Comparison of ENCODE assay signal across 17 cellular contexts in genomic region chr19:30358821-30359580, GRCh38. TPM values are rescaled to one million over a fixed set of nuclear protein-coding genes. Genes with fewer than 3 reads are reported as not detected.
DNase-seq lines count a peak whose midpoint lies in the region; ATAC-seq, FAIRE-seq and TF ChIP-seq lines count a peak whose summit lies in the region.
"Had no signal": no experiment of that assay in that cellular context is flagged by ENCODE, and none has a peak within 500 bp of the region (broad histone marks: within the 10 kb centered on the region; RNA-seq: fewer than 3 reads in every experiment).

No MANE protein-coding gene starts in this region.

- H3K9me3 Mint-ChIP-seq in GM23338 (peaks cover 5% of the 10 kb centered on the region; the same call in 1 of the 3 replicates), osteocyte (ENCODE audit: unreplicated experiment) (peaks cover 11% of the 10 kb centered on the region)
- H3K9me3 Mint-ChIP-seq in activated CD4-positive, alpha-beta T cell treated with anti-CD3 and anti-CD28 coated beads for 36 hours (ENCODE audit: low read depth) = no peaks in the 10 kb centered on the region

- H3K4me2 ChIP-seq in GM23338 (no peak overlapping the region), H1 (ENCODE audit: insufficient read depth in 1 of 2, low read depth in 2 of 2, low read length in 2 of 2) (no peak overlapping the region)

- no peak for TF ChIP-seq EP300 in H1 (IDR thresholded peaks at IDR 0.05; ENCODE audit: borderline replicate concordance in 1 of 2, low read depth in 2 of 2, low read length in 2 of 2)

- H3K36me3 Mint-ChIP-seq in GM23338 (ENCODE audit: low read depth) = no peaks in the 10 kb centered on the region; the same call in 2 of the 3 replicates
- no peaks in the 10 kb centered on the region for H3K36me3 Mint-ChIP-seq in osteocyte (ENCODE audit: unreplicated experiment)
- H3K36me3 Mint-ChIP-seq in activated CD4-positive, alpha-beta T cell treated with anti-CD3 and anti-CD28 coated beads for 36 hours (ENCODE audit: low read depth) = no peaks in the 10 kb centered on the region
- H3K36me3 Mint-ChIP-seq: CD4-positive, CD25-positive, alpha-beta regulatory T cell had no signal

- H3K27me3 ChIP-seq in GM23338 (ENCODE audit: insufficient read depth) (no peaks in the 10 kb centered on the region), H1 (replicated peaks in 1 of 4; ENCODE audit: control insufficient read depth in 3 of 4, extremely low read depth in 1 of 4, insufficient read depth in 3 of 4, low read length in 3 of 4) (no peaks in the 10 kb centered on the region)

- peak overlapping the region; percentile 85; the same call in 1 of the 2 replicates for H2BK12ac ChIP-seq in H1 (ENCODE audit: low read depth, low read length)

- no peak overlapping the region for H3K9ac ChIP-seq in H1 (replicated peaks in 1 of 4; ENCODE audit: extremely low read depth in 1 of 4, low read depth in 3 of 4, low read length in 3 of 4)
- H3K9ac ChIP-seq: BLaER1 treated with 17β-estradiol and CSF1 and Interleukin-3, amounts not matched to agents 10 nM and 100 nM had no signal

- TF ChIP-seq RAD21 in H1 (IDR thresholded peaks at IDR 0.05 in 1 of 2, conservative IDR thresholded peaks at IDR 0.05 in 1 of 2; ENCODE audit: low read depth in 2 of 2, low read length in 2 of 2) = peak in 1 of 2 experiments; percentile 24; a peak in 1 of 4 replicates

- no peak for TF ChIP-seq POLR2A in H1 (IDR thresholded peaks at IDR 0.05; ENCODE audit: control extremely low read depth in 1 of 2, low read depth in 2 of 2, low read length in 2 of 2)

- no peak overlapping the region for H3K56ac ChIP-seq in H1 (replicated peaks; ENCODE audit: insufficient read length, low read depth, low read length)

- H2AK5ac ChIP-seq in H1 (ENCODE audit: low read depth, low read length) = 0 out of 2 replicates have a peak overlapping the region, but pooled peaks have one; percentile 65

- no peak overlapping the region for H3K4me3 ChIP-seq in GM23338
- no peak overlapping the region for H3K4me3 ChIP-seq in H1 (ENCODE audit: extremely low read depth in 1 of 4, insufficient read depth in 2 of 4, low read depth in 3 of 4, low read length in 4 of 4)
- H3K4me3 ChIP-seq: BLaER1 treated with 17β-estradiol and CSF1 and Interleukin-3, amounts not matched to agents 10 nM and 100 nM had no signal

- H3K79me1 ChIP-seq in H1 (ENCODE audit: low read depth, low read length) = no peaks in the 10 kb centered on the region; the same call in 1 of the 2 replicates

- POLR2A ChIA-PET in H1 (lab: Charles Lee; ENCODE audit: partially characterized antibody) = no interaction called here
- POLR2A ChIA-PET in activated CD4-positive, alpha-beta T cell treated with anti-CD3 and anti-CD28 coated beads for 36 hours (lab: Charles Lee) = no interaction called here

- no peaks in the 10 kb centered on the region for H4K20me1 ChIP-seq in GM23338 (replicated peaks; ENCODE audit: insufficient read depth)
- no peaks in the 10 kb centered on the region for H4K20me1 ChIP-seq in H1 (replicated peaks in 1 of 2; ENCODE audit: control insufficient read depth in 1 of 2, insufficient read depth in 2 of 2, low read length in 2 of 2)

- H3K18ac ChIP-seq in H1 (ENCODE audit: extremely low read depth, low read length) = peak overlapping the region; percentile 60; the same call in 1 of the 2 replicates

- TF ChIP-seq CTCF in GM23338 (conservative IDR thresholded peaks at IDR 0.05; ENCODE audit: low read depth in 2 of 2) (peak in 1 of 2 experiments; percentile 11; a peak in 1 of 4 replicates), VCaP (conservative IDR thresholded peaks at IDR 0.05) (no peak), H1 (IDR thresholded peaks at IDR 0.05; ENCODE audit: control extremely low read depth in 1 of 3, insufficient read depth in 1 of 3, low read depth in 1 of 3, low read length in 3 of 3) (no peak), osteocyte (IDR thresholded peaks at IDR 0.05) (no peak)

- peaks cover 19% of the 10 kb centered on the region for H3K27me3 Mint-ChIP-seq in GM23338 (ENCODE audit: insufficient read depth, low read depth, poor library complexity)
- no peaks in the 10 kb centered on the region for H3K27me3 Mint-ChIP-seq in osteocyte (ENCODE audit: unreplicated experiment)
- peaks cover 25% of the 10 kb centered on the region for H3K27me3 Mint-ChIP-seq in activated CD4-positive, alpha-beta T cell treated with anti-CD3 and anti-CD28 coated beads for 36 hours

- no peak overlapping the region for H2BK120ac ChIP-seq in H1 (replicated peaks; ENCODE audit: low read depth, low read length)

- H3K27ac ChIP-seq in GM23338 (ENCODE audit: low read depth) = no peak overlapping the region
- peak overlapping the region; percentile 83 for H3K27ac ChIP-seq in VCaP
- no peak overlapping the region for H3K27ac ChIP-seq in H1 (ENCODE audit: low read depth, low read length)
- H3K27ac ChIP-seq: BLaER1 treated with 17β-estradiol and CSF1 and Interleukin-3, amounts not matched to agents 10 nM and 100 nM had no signal

- intact Hi-C loops in activated CD4-positive, alpha-beta T cell treated with anti-CD3 and anti-CD28 coated beads for 36 hours (cut with DNase I, micrococcal nuclease) = no loop called here

- H2BK5ac ChIP-seq in H1 (ENCODE audit: low read depth, low read length) = no peak overlapping the region

- 93% methylated on average over 13 of the region's 13 CpGs; no CpG with 5 or more reads in 1 of the 2 experiments for WGBS in H1 (ENCODE audit: extremely low coverage in 1 of 2, insufficient coverage in 1 of 2, insufficient read length in 1 of 2, insufficient replicate concordance in 2 of 2, low coverage in 1 of 2, low lambda C conversion rate in 2 of 2, missing lambda C conversion rate in 1 of 2), 2 experiments

- no peak overlapping the region for H4K5ac ChIP-seq in H1 (ENCODE audit: insufficient read length, low read depth, low read length)

- H3K4me1 ChIP-seq in GM23338 (ENCODE audit: insufficient read depth) = peaks cover 13% of the 10 kb centered on the region
- H3K4me1 ChIP-seq in H1 (replicated peaks in 1 of 4; ENCODE audit: control insufficient read depth in 3 of 4, insufficient read depth in 4 of 4, low read length in 3 of 4) = peaks cover 3 to 7% (median 5%) of the 10 kb centered on the region in 4 experiments; a peak in 4 of 7 replicates

- H2BK20ac ChIP-seq in H1 (ENCODE audit: low read length) = 0 out of 2 replicates have a peak overlapping the region, but pooled peaks have one; percentile 82

- no peak overlapping the region; the same call in 1 of the 2 replicates for H4K8ac ChIP-seq in H1 (ENCODE audit: extremely low read depth, insufficient read depth, low read length)

- H3K14ac ChIP-seq in H1 (ENCODE audit: insufficient read length) = no peak overlapping the region

- H3K4ac ChIP-seq in H1 (replicated peaks; ENCODE audit: insufficient read length, low read depth, low read length) = no peak overlapping the region

- peak overlapping the region; percentile 40 for H4K91ac ChIP-seq in H1 (replicated peaks; ENCODE audit: insufficient read length, low read length)

- no peak overlapping the region for H3K23ac ChIP-seq in H1 (ENCODE audit: insufficient read length)

- H2AFZ ChIP-seq in GM23338 = 0 out of 2 replicates have a peak overlapping the region, but pooled peaks have one; percentile 18
- H2AFZ ChIP-seq in H1 (ENCODE audit: low read length) = no peak overlapping the region

- H3K79me2 ChIP-seq in GM23338 (replicated peaks; ENCODE audit: insufficient read depth) (no peaks in the 10 kb centered on the region), H1 (ENCODE audit: control insufficient read depth in 1 of 2, insufficient read depth in 2 of 2, low read length in 2 of 2) (no peaks in the 10 kb centered on the region)

- H2BK15ac ChIP-seq in H1 (ENCODE audit: low read length) = no peak overlapping the region

- H3K4me1 Mint-ChIP-seq in GM23338 = peaks cover 20% of the 10 kb centered on the region
- H3K4me1 Mint-ChIP-seq in osteocyte (ENCODE audit: unreplicated experiment) = no peaks in the 10 kb centered on the region
- H3K4me1 Mint-ChIP-seq in activated CD4-positive, alpha-beta T cell treated with anti-CD3 and anti-CD28 coated beads for 36 hours = no peaks in the 10 kb centered on the region
- H3K4me1 Mint-ChIP-seq: CD4-positive, CD25-positive, alpha-beta regulatory T cell had no signal

- no peak for DNase-seq in GM23338 (ENCODE audit: low spot score)
- no peak for DNase-seq in H1 (ENCODE audit: low read depth in 1 of 2, low spot score in 2 of 2)
- DNase-seq in osteocyte (ENCODE audit: extremely low spot score, unreplicated experiment) = peak; percentile 74
- DNase-seq in activated CD4-positive, alpha-beta T cell treated with anti-CD3 and anti-CD28 coated beads for 36 hours = no peak
- DNase-seq: ACHN; CD4-positive, CD25-positive, alpha-beta regulatory T cell; DMS53; GF-D8; IMR-90 had no signal

- H3K27ac Mint-ChIP-seq in GM23338 (0 out of 2 replicates have a peak overlapping the region, but pooled peaks have one; percentile 67), osteocyte (ENCODE audit: unreplicated experiment) (no peak overlapping the region)
- H3K27ac Mint-ChIP-seq in activated CD4-positive, alpha-beta T cell treated with anti-CD3 and anti-CD28 coated beads for 36 hours = no peak overlapping the region
- H3K27ac Mint-ChIP-seq: CD4-positive, CD25-positive, alpha-beta regulatory T cell had no signal

- H3K9me2 ChIP-seq in GM23338 (ENCODE audit: insufficient read depth) = peaks cover 6% of the 10 kb centered on the region

- no peaks in the 10 kb centered on the region for H3K36me3 ChIP-seq in GM23338 (ENCODE audit: insufficient read depth)
- no peaks in the 10 kb centered on the region for H3K36me3 ChIP-seq in H1 (ENCODE audit: control insufficient read depth in 2 of 4, insufficient read depth in 4 of 4, low read length in 3 of 4)
- H3K36me3 ChIP-seq: BLaER1 treated with 17β-estradiol and CSF1 and Interleukin-3, amounts not matched to agents 10 nM and 100 nM had no signal

- CTCF ChIA-PET in H1 (lab: Charles Lee; ENCODE audit: partially characterized antibody) = interaction anchor here (1.2 to 1.8 kb wide), 3 partner anchors 9 to 95 kb away, joined by 3 to 5 read pairs (median 4); no protein-coding TSS in a partner anchor
- CTCF ChIA-PET in activated CD4-positive, alpha-beta T cell treated with anti-CD3 and anti-CD28 coated beads for 36 hours (lab: Charles Lee) = no interaction called here

- H3K4me3 Mint-ChIP-seq in GM23338 (no peak overlapping the region), osteocyte (ENCODE audit: unreplicated experiment) (no peak overlapping the region)
- no peak overlapping the region for H3K4me3 Mint-ChIP-seq in activated CD4-positive, alpha-beta T cell treated with anti-CD3 and anti-CD28 coated beads for 36 hours
- H3K4me3 Mint-ChIP-seq: CD4-positive, CD25-positive, alpha-beta regulatory T cell had no signal

- no peaks in the 10 kb centered on the region for H3K9me3 ChIP-seq in H1 (ENCODE audit: insufficient read depth in 2 of 2, low read depth in 1 of 2, low read length in 1 of 2)
- H3K9me3 ChIP-seq: BLaER1 treated with 17β-estradiol and CSF1 and Interleukin-3, amounts not matched to agents 10 nM and 100 nM had no signal

- FAIRE-seq in H1 (lab: Jason Lieb, UNC) = no peak
- FAIRE-seq: H54 had no signal

- no peaks in the 10 kb centered on the region for H3F3A ChIP-seq in GM23338 (replicated peaks; ENCODE audit: low read depth)

- H3K23me2 ChIP-seq in H1 (ENCODE audit: low read depth, low read length) = no peaks in the 10 kb centered on the region

- ATAC-seq in GM23338 (peak; percentile 23; the same call in 1 of the 3 replicates), GM21423 (IDR thresholded peaks at IDR 0.05; ENCODE audit: unreplicated experiment) (no peak), GM19463 (IDR thresholded peaks at IDR 0.05; ENCODE audit: unreplicated experiment) (no peak), HG02678 (IDR thresholded peaks at IDR 0.05; ENCODE audit: unreplicated experiment) (no peak)
- ATAC-seq in activated CD4-positive, alpha-beta T cell treated with anti-CD3 and anti-CD28 coated beads for 36 hours = no peak

RNA-seq across cellular contexts. Expression of gene ZNF536, which starts 13.2 kb away (rescaled TPM):
- 0.07 TPM in 1 of 2 replicates, not detected in the other for total RNA-seq in GM23338 (2014; rRNA removed; shearing (Covaris generic))
- polyA plus RNA-seq in GM23338 (2016; fragmentation: Nextera tagmentation; extraction: Ambion mirVana) (0.30 TPM in 1 of 2 replicates, not detected in the other), H1 (2011; rRNA removed) (0.06 and 0.11 TPM in 2 replicates)
- 0.09 and 0.33 TPM in 2 replicates for total RNA-seq in H1 (2021; fragmentation: NEBNext Ultra II Directional; extraction: Animal tissue kit (Norgen Biotek cat#: 25700))
- polyA plus RNA-seq in H1 (2011; cell fraction: cytosol; rRNA removed) = 0.08 TPM
- polyA plus RNA-seq in H1 (2011; cell fraction: nucleus; rRNA removed) = 0.21 TPM
- polyA plus RNA-seq in H1 (2012, experiment 1 of 2) = 0.06 to 0.28 TPM (median 0.08 TPM) in 4 replicates
- polyA plus RNA-seq in H1 (2012, experiment 2 of 2) = 0.05 TPM
- 0.02 TPM for polyA plus RNA-seq in H1 (2013, experiment 1 of 2)
- 0.04 TPM for polyA plus RNA-seq in H1 (2013, experiment 2 of 2)
- 0.19 and 0.29 TPM in 2 replicates for polyA minus RNA-seq in H1 (2011; rRNA and poly(A)+ RNA removed)
- not detected for polyA minus RNA-seq in H1 (2011; cell fraction: cytosol; rRNA and poly(A)+ RNA removed)
- polyA minus RNA-seq in H1 (2011; cell fraction: nucleus; rRNA and poly(A)+ RNA removed) = 0.40 TPM
- not detected in 2 replicates for total RNA-seq in osteocyte
- not detected for total RNA-seq in activated CD4-positive, alpha-beta T cell treated with anti-CD3 and anti-CD28 coated beads for 36 hours
- total RNA-seq: A172, HT-29, IMR-90 had no signal
- polyA plus RNA-seq: IMR-90 had no signal
